ENCODE assay signal across 26 cellular contexts in the genomic region with DNA sequence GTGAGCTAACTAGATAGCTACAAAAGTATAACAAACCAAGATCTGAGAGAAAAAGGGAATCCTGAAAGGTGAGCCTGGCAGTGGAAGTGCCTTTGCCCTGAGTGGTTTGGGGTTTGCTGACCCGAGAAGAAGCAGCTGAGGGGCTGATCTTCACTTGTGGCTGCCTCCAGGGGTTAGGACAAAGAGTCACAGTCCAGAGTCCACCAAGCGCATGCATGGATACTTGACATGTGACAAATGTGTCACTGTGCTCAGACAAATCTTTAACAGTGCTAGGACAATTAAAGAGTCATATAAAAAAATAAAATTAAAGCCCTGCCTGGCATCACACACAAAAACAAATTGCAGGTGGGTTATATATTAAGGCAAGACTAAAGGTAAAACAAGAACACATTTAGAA. TPM values are rescaled to one million over a fixed set of nuclear protein-coding genes. Genes with fewer than 3 reads are reported as not detected.
DNase-seq lines count a peak whose midpoint lies in the region; ATAC-seq, FAIRE-seq and TF ChIP-seq lines count a peak whose summit lies in the region.
"Had no signal": no experiment of that assay in that cellular context is flagged by ENCODE, and none has a peak within 500 bp of the region (broad histone marks: within the 10 kb centered on the region; RNA-seq: fewer than 3 reads in every experiment).

No MANE protein-coding gene starts in this region.

- POLR2A ChIA-PET in HepG2 (lab: Yijun Ruan, JAX) = no interaction called here

- peaks cover 15% of the 10 kb centered on the region; the same call in 2 of the 3 replicates for H3K9me3 Mint-ChIP-seq in GM23338
- peaks cover 2% of the 10 kb centered on the region for H3K9me3 Mint-ChIP-seq in activated naive CD4-positive, alpha-beta T cell treated with anti-CD3 and anti-CD28 coated beads for 36 hours
- H3K9me3 Mint-ChIP-seq: CD4-positive, alpha-beta T cell; HFFc6 had no signal

- no peak overlapping the region for H3K27ac ChIP-seq in HepG2 (ENCODE audit: extremely low read length, insufficient read depth, low read length)
- no peak overlapping the region for H3K27ac ChIP-seq in transverse colon
- H3K27ac ChIP-seq in GM23338 (ENCODE audit: low read depth) = no peak overlapping the region
- H3K27ac ChIP-seq in caudate nucleus (ENCODE audit: low read depth, low read length) = no peak overlapping the region
- H3K27ac ChIP-seq: A549; BLaER1 treated with 17β-estradiol and CSF1 and Interleukin-3, amounts not matched to agents 10 nM and 100 nM had no signal

- H4K20me1 ChIP-seq in HepG2 (ENCODE audit: insufficient read depth, low read length) = no peaks in the 10 kb centered on the region
- no peaks in the 10 kb centered on the region for H4K20me1 ChIP-seq in GM23338 (replicated peaks; ENCODE audit: insufficient read depth)
- H4K20me1 ChIP-seq: BLaER1 treated with 17β-estradiol and CSF1 and Interleukin-3, amounts not matched to agents 10 nM and 100 nM had no signal

- H3F3A ChIP-seq in GM23338 (replicated peaks; ENCODE audit: low read depth) = no peaks in the 10 kb centered on the region

- H3K9me2 ChIP-seq in GM23338 (ENCODE audit: insufficient read depth) = no peaks in the 10 kb centered on the region

- peak; percentile 72 for ATAC-seq in left colon
- no peak for ATAC-seq in HepG2
- ATAC-seq in mucosa of descending colon = peak; percentile 62
- ATAC-seq in GM23338 = no peak
- ATAC-seq: A549, GM12878 had no signal

- TF ChIP-seq CTCF in HepG2 (CRISPR knock-in tag; IDR thresholded peaks at IDR 0.05) (no peak), mucosa of descending colon (IDR thresholded peaks at IDR 0.05) (no peak), transverse colon (IDR thresholded peaks at IDR 0.05) (no peak), GM23338 (conservative IDR thresholded peaks at IDR 0.05; ENCODE audit: low read depth in 2 of 2) (no peak)

- no peaks in the 10 kb centered on the region for H3K4me1 Mint-ChIP-seq in GM23338
- H3K4me1 Mint-ChIP-seq in activated naive CD4-positive, alpha-beta T cell treated with anti-CD3 and anti-CD28 coated beads for 36 hours (ENCODE audit: low read depth) = no peaks in the 10 kb centered on the region
- H3K4me1 Mint-ChIP-seq: CD14-positive monocyte; CD8-positive, alpha-beta memory T cell had no signal

- no peak for DNase-seq in left colon
- peak; percentile 2 for DNase-seq in HepG2 (ENCODE audit: low spot score)
- DNase-seq in mucosa of descending colon = peak in 1 of 3 donors; percentile 16
- DNase-seq in transverse colon = peak; percentile 11
- DNase-seq in GM23338 (ENCODE audit: low spot score) = no peak
- DNase-seq in activated naive CD4-positive, alpha-beta T cell treated with anti-CD3 and anti-CD28 coated beads for 36 hours = no peak
- no peak for DNase-seq in caudate nucleus (lab: John Stamatoyannopoulos, UW)
- DNase-seq: 8988T; ACHN; AML-193; BE2C; CD4-positive, alpha-beta T cell; CD8-positive, alpha-beta memory T cell; DMS 273 treated with DMSO at 0.1 percent for 48 hours; DMS79; EL; GDM1; GOT3; HFFc6 had no signal

- H3K36me3 ChIP-seq in HepG2 (replicated peaks in 1 of 2; ENCODE audit: control insufficient read depth in 1 of 2, insufficient read depth in 2 of 2, low read length in 2 of 2) (no peaks in the 10 kb centered on the region), mucosa of descending colon (ENCODE audit: low read depth) (no peaks in the 10 kb centered on the region), transverse colon (no peaks in the 10 kb centered on the region), GM23338 (ENCODE audit: insufficient read depth) (no peaks in the 10 kb centered on the region)
- H3K36me3 ChIP-seq: BE2C, HAP-1 had no signal

- H3K36me3 Mint-ChIP-seq in GM23338 (ENCODE audit: low read depth) = no peaks in the 10 kb centered on the region
- H3K36me3 Mint-ChIP-seq in activated naive CD4-positive, alpha-beta T cell treated with anti-CD3 and anti-CD28 coated beads for 36 hours (ENCODE audit: low read depth) = no peaks in the 10 kb centered on the region
- H3K36me3 Mint-ChIP-seq: CD14-positive monocyte had no signal

- H3K4me3 Mint-ChIP-seq in GM23338 = no peak overlapping the region
- H3K4me3 Mint-ChIP-seq in activated naive CD4-positive, alpha-beta T cell treated with anti-CD3 and anti-CD28 coated beads for 36 hours = no peak overlapping the region
- H3K4me3 Mint-ChIP-seq: CD14-positive monocyte; CD4-positive, alpha-beta T cell; CD8-positive, alpha-beta memory T cell; HFFc6 had no signal

- H3K27ac Mint-ChIP-seq in GM23338 = no peak overlapping the region
- H3K27ac Mint-ChIP-seq in activated naive CD4-positive, alpha-beta T cell treated with anti-CD3 and anti-CD28 coated beads for 36 hours = no peak overlapping the region
- H3K27ac Mint-ChIP-seq: CD14-positive monocyte; CD4-positive, alpha-beta T cell; CD8-positive, alpha-beta memory T cell; HFFc6 had no signal

- TF ChIP-seq POLR2A in HepG2 (IDR thresholded peaks at IDR 0.05; ENCODE audit: insufficient read depth in 1 of 2, low read depth in 2 of 2, low read length in 2 of 2) (no peak), transverse colon (IDR thresholded peaks at IDR 0.05) (no peak)

- H3K9me3 ChIP-seq in HepG2 (ENCODE audit: low read length) (peaks cover 7% of the 10 kb centered on the region; the same call in 1 of the 2 replicates), mucosa of descending colon (no peaks in the 10 kb centered on the region), transverse colon (no peaks in the 10 kb centered on the region)
- H3K9me3 ChIP-seq: A549, BE2C had no signal

- H3K9ac ChIP-seq in HepG2 (ENCODE audit: insufficient read depth, low read depth, low read length) = no peak overlapping the region
- H3K9ac ChIP-seq: BLaER1 treated with 17β-estradiol and CSF1 and Interleukin-3, amounts not matched to agents 10 nM and 100 nM had no signal

- no peaks in the 10 kb centered on the region for H3K4me1 ChIP-seq in HepG2 (ENCODE audit: insufficient read depth, low read length)
- H3K4me1 ChIP-seq in mucosa of descending colon (ENCODE audit: low read depth) = no peaks in the 10 kb centered on the region
- H3K4me1 ChIP-seq in transverse colon = no peaks in the 10 kb centered on the region
- H3K4me1 ChIP-seq in GM23338 (ENCODE audit: insufficient read depth) = no peaks in the 10 kb centered on the region
- H3K4me1 ChIP-seq: A549; BE2C; BLaER1 treated with 17β-estradiol and CSF1 and Interleukin-3, amounts not matched to agents 10 nM and 100 nM; HAP-1 had no signal

- in situ Hi-C loops in HepG2 (cut with HindIII; ENCODE audit: extremely low pct_ligation_motif_present, low pct_unique_long_range_greater_than_20kb) = loop anchor here (10.0 kb wide), 1 partner anchor 235 kb away; no protein-coding TSS in a partner anchor
- in situ Hi-C loops in transverse colon (cut with MboI; ENCODE audit: low pct_ligation_motif_present in 1 of 4, low pct_unique_long_range_greater_than_20kb in 1 of 4, low sequenced_read_pairs in 3 of 4) = loop anchor here in 1 of 4 donors (25.0 kb wide), 1 partner anchor 97 kb away; no protein-coding TSS in a partner anchor

- H3K4me3 ChIP-seq in HepG2 (replicated peaks in 1 of 3; ENCODE audit: insufficient read depth in 1 of 3, low read depth in 2 of 3, low read length in 3 of 3) (no peak overlapping the region), mucosa of descending colon (no peak overlapping the region), transverse colon (no peak overlapping the region), GM23338 (no peak overlapping the region)
- H3K4me3 ChIP-seq: A549; BLaER1 treated with 17β-estradiol and CSF1 and Interleukin-3, amounts not matched to agents 10 nM and 100 nM; GM12878; HAP-1 had no signal

- no peak for TF ChIP-seq EP300 in HepG2 (IDR thresholded peaks at IDR 0.05; ENCODE audit: low read depth in 2 of 2, low read length in 2 of 2)
- no peak for TF ChIP-seq EP300 in HepG2 (CRISPR knock-in tag; IDR thresholded peaks at IDR 0.05; ENCODE audit: borderline replicate concordance)
- TF ChIP-seq EP300 in transverse colon (IDR thresholded peaks at IDR 0.05; ENCODE audit: low read depth) = no peak

- FAIRE-seq in HepG2 (lab: Jason Lieb, UNC) = no peak
- FAIRE-seq: A549, D721Med, GM12878, H54 had no signal

- no TSS peak for BruUV-seq in HepG2 (replicated peaks; lab: Mats Ljungman, UMichigan)

- H2AFZ ChIP-seq in HepG2 (ENCODE audit: low read length) (no peak overlapping the region), GM23338 (no peak overlapping the region)

- 0% methylated on average over 1 of the region's 2 CpGs for WGBS in HepG2 (ENCODE audit: low lambda C conversion rate)
- WGBS in transverse colon (ENCODE audit: low coverage in 1 of 2), 2 donors = 37% methylated on average over 2 of the region's 2 CpGs; no CpG with 5 or more reads in 1 of the 2 donors

- TF ChIP-seq RAD21 in HepG2 (CRISPR knock-in tag; IDR thresholded peaks at IDR 0.05) = no peak

- H3K27me3 Mint-ChIP-seq in GM23338 (ENCODE audit: insufficient read depth, low read depth, poor library complexity) = no peaks in the 10 kb centered on the region
- no peaks in the 10 kb centered on the region for H3K27me3 Mint-ChIP-seq in activated naive CD4-positive, alpha-beta T cell treated with anti-CD3 and anti-CD28 coated beads for 36 hours (ENCODE audit: low read depth)

- no peaks in the 10 kb centered on the region for H3K27me3 ChIP-seq in HepG2 (ENCODE audit: control insufficient read depth in 1 of 2, insufficient read depth in 2 of 2, low read length in 2 of 2)
- no peaks in the 10 kb centered on the region for H3K27me3 ChIP-seq in transverse colon
- no peaks in the 10 kb centered on the region for H3K27me3 ChIP-seq in GM23338 (ENCODE audit: insufficient read depth)
- H3K27me3 ChIP-seq: BE2C; BLaER1 treated with 17β-estradiol and CSF1 and Interleukin-3, amounts not matched to agents 10 nM and 100 nM had no signal

- CTCF ChIA-PET in HepG2 (lab: Yijun Ruan, JAX; ENCODE audit: low intra/inter-chr PET ratio, low total read pairs) = no interaction called here
- CTCF ChIA-PET in activated naive CD4-positive, alpha-beta T cell treated with anti-CD3 and anti-CD28 coated beads for 36 hours (lab: Charles Lee) = no interaction called here

- no peak overlapping the region for H3K4me2 ChIP-seq in HepG2 (ENCODE audit: low read depth, low read length)
- no peak overlapping the region for H3K4me2 ChIP-seq in GM23338
- H3K4me2 ChIP-seq: A549; BLaER1 treated with 17β-estradiol and CSF1 and Interleukin-3, amounts not matched to agents 10 nM and 100 nM had no signal

- intact Hi-C loops in left colon (cut with DNase I, micrococcal nuclease) = loop anchor here in 1 of 2 donors (10.0 kb wide), 1 partner anchor 235 kb away; no protein-coding TSS in a partner anchor
- intact Hi-C loops in HepG2 (cut with micrococcal nuclease; ENCODE audit: unreplicated experiment) = no loop called here
- intact Hi-C loops in mucosa of descending colon (cut with DNase I, micrococcal nuclease) = no loop called here
- intact Hi-C loops in transverse colon (cut with DNase I; ENCODE audit: low total_unique reads) = no loop called here
- intact Hi-C loops in activated naive CD4-positive, alpha-beta T cell treated with anti-CD3 and anti-CD28 coated beads for 36 hours (cut with micrococcal nuclease) = no loop called here

- H3K79me2 ChIP-seq in HepG2 (ENCODE audit: insufficient read depth, low read length) = no peaks in the 10 kb centered on the region
- H3K79me2 ChIP-seq in GM23338 (replicated peaks; ENCODE audit: insufficient read depth) = no peaks in the 10 kb centered on the region

RNA-seq across cellular contexts. Expression of a gene that starts 26.4 kb away (rescaled TPM):
- 10 to 100 TPM; 39.0 to 39.1 TPM for total RNA-seq in left colon
- 87.1 and 119 TPM in 2 replicates for total RNA-seq in HepG2 (2016; rRNA removed; fragmentation: Illumina TruSeq; extraction: Trizol)
- 6.6 and 8.3 TPM in 2 replicates for total RNA-seq in HepG2 (2016; cell fraction: cytosol; rRNA removed; fragmentation: Illumina TruSeq; extraction: Trizol; ENCODE audit: low read depth)
- total RNA-seq in HepG2 (2016; cell fraction: insoluble cytoplasmic fraction; rRNA removed; fragmentation: Illumina TruSeq; extraction: Trizol) = 83.2 and 120 TPM in 2 replicates
- 16.6 and 20.7 TPM in 2 replicates for total RNA-seq in HepG2 (2016; cell fraction: membrane; rRNA removed; fragmentation: Illumina TruSeq; extraction: Trizol)
- 25.0 and 27.7 TPM in 2 replicates for total RNA-seq in HepG2 (2016; cell fraction: nucleus; rRNA removed; fragmentation: Illumina TruSeq; extraction: Trizol)
- 5.9 and 8.5 TPM in 2 replicates for polyA plus RNA-seq in HepG2 (2011; rRNA removed)
- 4.2 and 5.9 TPM in 2 replicates for polyA plus RNA-seq in HepG2 (2011; cell fraction: cytosol; rRNA removed)
- polyA plus RNA-seq in HepG2 (2011; cell fraction: nucleus; rRNA removed) = 3.2 TPM in 2 replicates
- 34.1 and 64.7 TPM in 2 replicates for polyA plus RNA-seq in HepG2 (2012)
- 20.0 and 21.9 TPM in 2 replicates for polyA plus RNA-seq in HepG2 (2016; cell fraction: cytosol; fragmentation: Illumina TruSeq; extraction: Trizol; ENCODE audit: low read depth)
- 168 and 175 TPM in 2 replicates for polyA plus RNA-seq in HepG2 (2016; cell fraction: insoluble cytoplasmic fraction; fragmentation: Illumina TruSeq; extraction: Trizol; ENCODE audit: low read depth)
- polyA plus RNA-seq in HepG2 (2016; cell fraction: membrane; fragmentation: Illumina TruSeq; extraction: Trizol; ENCODE audit: low read depth) = 25.5 and 25.6 TPM in 2 replicates
- polyA plus RNA-seq in HepG2 (2016; cell fraction: nucleus; fragmentation: Illumina TruSeq; extraction: Trizol; ENCODE audit: insufficient read depth, low read depth) = 60.8 and 67.6 TPM in 2 replicates
- polyA minus RNA-seq in HepG2 (2011; rRNA and poly(A)+ RNA removed; ENCODE audit: low replicate concordance) = 4.3 and 13.1 TPM in 2 replicates
- polyA minus RNA-seq in HepG2 (2011; cell fraction: cytosol; rRNA and poly(A)+ RNA removed) = 5.5 and 5.9 TPM in 2 replicates
- 12.8 and 15.1 TPM in 2 replicates for polyA minus RNA-seq in HepG2 (2011; cell fraction: nucleus; rRNA and poly(A)+ RNA removed)
- total RNA-seq in mucosa of descending colon = 10 to 100 TPM in 2 of 3 donors, 1 to 10 TPM in 1; 9.8 to 51.2 (median 29.1) TPM
- 10 to 100 TPM in 2 of 4 donors, 1 to 10 TPM in 2; 2.6 to 23.2 (median 8.6) TPM for total RNA-seq in transverse colon
- total RNA-seq in GM23338 (2014; rRNA removed; shearing (Covaris generic)) = 126 and 140 TPM in 2 replicates
- polyA plus RNA-seq in GM23338 (2016; fragmentation: Nextera tagmentation; extraction: Ambion mirVana) = 630 and 633 TPM in 2 replicates
- 10 to 100 TPM; 30.8 to 33.9 TPM for total RNA-seq in activated naive CD4-positive, alpha-beta T cell treated with anti-CD3 and anti-CD28 coated beads for 36 hours

Comparison
In these comparisons a context has a peak if more than half of its experiments do, and no peak if none do; other contexts are left out.
1. ATAC-seq: peak in left colon (single experiment) and mucosa of descending colon (single experiment); none in HepG2 (single experiment) and GM23338 (single experiment).
2. DNase-seq: peak in HepG2 (single experiment) and transverse colon (single experiment); none in left colon (0 of 2), GM23338 (single experiment), activated naive CD4-positive, alpha-beta T cell treated with anti-CD3 and anti-CD28 coated beads for 36 hours (single experiment) and caudate nucleus (0 of 61).